Comparison of ENCODE assay signal across 8 cellular contexts in the genomic region with DNA sequence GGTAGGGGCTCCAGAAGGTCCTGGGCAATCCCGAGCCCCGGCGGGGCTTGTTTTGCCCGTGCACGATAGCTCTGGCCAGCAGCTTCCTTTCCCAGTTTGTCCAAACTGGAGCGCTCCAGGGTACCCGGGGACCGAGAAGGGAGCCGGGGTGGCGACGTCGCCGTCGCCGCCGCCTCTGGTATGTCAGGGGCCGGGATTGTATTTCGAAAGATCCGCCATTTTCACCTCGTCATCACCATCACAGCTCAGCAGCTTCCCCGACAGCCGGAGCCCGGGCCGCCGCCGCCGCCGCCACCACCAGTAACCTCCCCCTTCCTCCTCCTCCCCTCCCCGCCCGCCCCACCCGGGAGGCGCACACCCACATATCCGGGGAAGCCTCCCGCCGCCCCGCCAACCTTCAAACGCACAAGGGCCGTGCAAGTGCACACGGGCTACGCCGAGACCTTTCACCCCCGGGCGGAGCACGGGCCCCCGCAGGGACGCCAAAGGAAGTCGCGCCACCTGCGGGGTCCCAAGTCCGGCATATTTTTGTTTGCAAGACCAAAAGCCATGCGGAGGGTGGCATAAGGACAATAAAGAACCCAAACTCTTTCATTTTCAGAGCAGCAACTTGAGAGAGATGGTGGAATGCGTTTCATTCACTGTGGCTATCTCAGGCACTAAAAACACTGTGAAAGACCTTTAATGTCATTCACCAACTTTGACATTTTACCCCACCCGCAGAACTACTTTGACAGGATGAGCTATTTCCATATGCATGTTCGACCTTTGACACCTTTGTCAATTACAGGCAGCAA. TPM values are rescaled to one million over a fixed set of nuclear protein-coding genes. Genes with fewer than 3 reads are reported as not detected.
DNase-seq lines count a peak whose midpoint lies in the region; ATAC-seq, FAIRE-seq and TF ChIP-seq lines count a peak whose summit lies in the region.

A gene (minus strand): TSS at position 302 of the 797 bp plus-strand sequence. CDS start 25,979 bp downstream, outside the sequence.

- peak within 1 kb of the TSS; percentile 79 for H3K9ac ChIP-seq in neural progenitor cell
- H3K9ac ChIP-seq in stomach smooth muscle (ENCODE audit: low read length in 2 of 2) = peak within 1 kb of the TSS; percentile 76 to 90

- no peak for TF ChIP-seq CTCF in D721Med (IDR thresholded peaks at IDR 0.05; ENCODE audit: insufficient read depth, missing control alignments)
- TF ChIP-seq CTCF in fibroblast of villous mesenchyme (IDR thresholded peaks at IDR 0.05; ENCODE audit: insufficient read depth, low read depth, low read length) = no peak
- TF ChIP-seq CTCF in neural progenitor cell (IDR thresholded peaks at IDR 0.05) = no peak

- H3K9me3 ChIP-seq in SJSA1 (replicated peaks) = no peaks in the 10 kb centered on the region
- no peaks in the 10 kb centered on the region for H3K9me3 ChIP-seq in neural progenitor cell (ENCODE audit: low read depth)
- no peaks in the 10 kb centered on the region for H3K9me3 ChIP-seq in stomach smooth muscle (ENCODE audit: control insufficient read depth in 2 of 2, low read length in 2 of 2)

- no peaks in the 10 kb centered on the region for H3K9me3 Mint-ChIP-seq in neural progenitor cell

- peaks cover 13% of the 10 kb centered on the region for H3F3A ChIP-seq in neural progenitor cell (ENCODE audit: low read depth)

- H4K20me1 ChIP-seq in neural progenitor cell (ENCODE audit: low read depth) = no peaks in the 10 kb centered on the region

- ATAC-seq in GM21381 (IDR thresholded peaks at IDR 0.05; ENCODE audit: unreplicated experiment) = peak; percentile 36

- H3K4me3 Mint-ChIP-seq in neural progenitor cell = peak within 1 kb of the TSS; percentile 94

- peaks cover 53% of the 10 kb centered on the region for H3K79me2 ChIP-seq in neural progenitor cell (ENCODE audit: low read depth)

- H3K4me3 ChIP-seq in SJSA1 (peak within 1 kb of the TSS; percentile 87), fibroblast of villous mesenchyme (ENCODE audit: low read depth, low read length) (peak within 1 kb of the TSS; percentile 86), neural progenitor cell (peak within 1 kb of the TSS; percentile 88), stomach smooth muscle (ENCODE audit: low read length in 2 of 2) (peak within 1 kb of the TSS; percentile 77 to 83)

- FAIRE-seq in D721Med (lab: Jason Lieb, UNC) = no peak

- H3K27ac ChIP-seq in SJSA1 = peak within 1 kb of the TSS; percentile 90
- H3K27ac ChIP-seq in neural progenitor cell = peak within 1 kb of the TSS; percentile 53
- H3K27ac ChIP-seq in stomach smooth muscle (ENCODE audit: low read length) = peak within 1 kb of the TSS; percentile 74

- H3K4me1 ChIP-seq in SJSA1 (replicated peaks) = peaks cover 7% of the 10 kb centered on the region; the same call in 1 of the 2 replicates
- peaks cover 26% of the 10 kb centered on the region for H3K4me1 ChIP-seq in neural progenitor cell
- peaks cover 13% of the 10 kb centered on the region for H3K4me1 ChIP-seq in stomach smooth muscle (ENCODE audit: control insufficient read depth, insufficient read depth, low read length)

- peak within 1 kb of the TSS; percentile 87 for H3K4me2 ChIP-seq in neural progenitor cell

- peaks cover 3% of the 10 kb centered on the region for H3K27me3 Mint-ChIP-seq in neural progenitor cell (ENCODE audit: insufficient read depth, low read depth)

- DNase-seq in D721Med (ENCODE audit: insufficient read length, low spot score) = peak; percentile 43
- DNase-seq in HuH-7 (ENCODE audit: low spot score) = peak; percentile 64
- peak; percentile 65 to 84 for DNase-seq in SJSA1 (ENCODE audit: low read depth in 1 of 2, low spot score in 2 of 2)
- DNase-seq in activated gamma-delta T cell treated with Interleukin-2 at 50 U/mL for 16 hours = peak; percentile 84
- peak; percentile 86 for DNase-seq in fibroblast of villous mesenchyme (ENCODE audit: low read depth)
- DNase-seq in neural progenitor cell (ENCODE audit: low spot score) = peak; percentile 82

- peak within 1 kb of the TSS; percentile 86 for H2AFZ ChIP-seq in neural progenitor cell (replicated peaks)

- H3K36me3 ChIP-seq in SJSA1 = peaks cover 6% of the 10 kb centered on the region
- H3K36me3 ChIP-seq in neural progenitor cell = no peaks in the 10 kb centered on the region
- H3K36me3 ChIP-seq in stomach smooth muscle (ENCODE audit: control insufficient read depth in 2 of 2, insufficient read depth in 2 of 2, low read length in 2 of 2) = no peaks in the 10 kb centered on the region

- peak within 1 kb of the TSS; percentile 93 for H3K27ac Mint-ChIP-seq in neural progenitor cell

- H3K27me3 ChIP-seq in SJSA1 (replicated peaks) (no peaks in the 10 kb centered on the region), neural progenitor cell (peaks cover 15% of the 10 kb centered on the region), stomach smooth muscle (ENCODE audit: control insufficient read depth in 1 of 2, insufficient read depth in 2 of 2, low read length in 2 of 2) (no peaks in the 10 kb centered on the region)

- peaks cover 29% of the 10 kb centered on the region for H3K4me1 Mint-ChIP-seq in neural progenitor cell

- H3K36me3 Mint-ChIP-seq in neural progenitor cell = peaks cover 7% of the 10 kb centered on the region

RNA-seq across cellular contexts. Expression of the gene that starts here (rescaled TPM):
- 22.4 and 42.4 TPM in 2 replicates for total RNA-seq in SJSA1 (2014; rRNA removed; shearing (Covaris generic))
- total RNA-seq in fibroblast of villous mesenchyme (12.6 and 16.8 TPM in 2 replicates), neural progenitor cell (ENCODE audit: low replicate concordance) (18.1 and 27.4 TPM in 2 replicates)

Comparison
In these comparisons a context has a peak if more than half of its experiments do, and no peak if none do; other contexts are left out.
1. Peak in every context shown above with its lines: DNase-seq, ATAC-seq, H3K4me3 ChIP-seq and H3K27ac ChIP-seq.